Comparison of ENCODE assay signal across 1 cellular context in genomic region chr6:74872754-74873446, GRCh38.
TF ChIP-seq lines count a peak whose summit lies in the region.

No MANE protein-coding gene starts in this region.

TF ChIP-seq in endothelial cell of umbilical vein, 7 proteins besides CTCF, POLR2A, EP300 and RAD21:
- TF ChIP-seq FOS (IDR thresholded peaks at IDR 0.05; ENCODE audit: borderline replicate concordance, insufficient read depth, low read length) (no peak), MAX (IDR thresholded peaks at IDR 0.05; ENCODE audit: insufficient read depth, insufficient read length) (no peak), EZH2 (IDR thresholded peaks at IDR 0.05; ENCODE audit: borderline replicate concordance, low read depth, low read length, severe bottlenecking) (no peak), MYC (IDR thresholded peaks at IDR 0.05; ENCODE audit: low read depth, low read length) (no peak)
